ENCODE assay signal across 9 cellular contexts in the genomic region with DNA sequence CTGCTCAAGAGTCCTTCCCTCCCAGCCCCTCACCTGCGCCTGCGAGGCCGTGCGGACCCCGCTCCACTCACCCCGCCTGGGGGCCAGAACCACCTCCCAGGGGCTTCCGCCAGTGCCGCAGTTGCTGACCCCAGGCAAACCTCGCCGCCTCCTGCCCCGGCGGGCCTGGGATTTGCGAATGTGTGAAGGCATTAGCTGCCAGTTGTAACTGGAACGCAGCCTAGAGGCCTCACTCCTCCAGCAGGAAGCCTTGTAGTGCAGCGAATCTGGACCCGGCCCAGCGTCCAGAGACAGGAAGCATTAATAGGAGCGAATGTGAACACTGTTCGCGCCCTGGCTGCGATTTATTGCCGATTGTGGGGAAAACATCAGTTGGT.
A peak's percentile ranks its signal among the peaks of the same experiment; 100 is the strongest.
DNase-seq lines count a peak whose midpoint lies in the region; ATAC-seq, FAIRE-seq and TF ChIP-seq lines count a peak whose summit lies in the region.
"Had no signal": no experiment of that assay in that cellular context is flagged by ENCODE, and none has a peak within 500 bp of the region (broad histone marks: within the 10 kb centered on the region; RNA-seq: fewer than 3 reads in every experiment).

No MANE protein-coding gene starts in this region.

- no peak overlapping the region for H3K4me3 Mint-ChIP-seq in Caco-2 (ENCODE audit: unreplicated experiment)
- H3K4me3 Mint-ChIP-seq in astrocyte (ENCODE audit: unreplicated experiment) = no peak overlapping the region
- no peak overlapping the region for H3K4me3 Mint-ChIP-seq in activated naive CD4-positive, alpha-beta T cell treated with anti-CD3 and anti-CD28 coated beads for 36 hours

- intact Hi-C loops in Caco-2 (cut with micrococcal nuclease; ENCODE audit: unreplicated experiment) = no loop called here
- intact Hi-C loops in posterior vena cava (cut with DNase I) = loop anchor here in 1 of 2 donors (5.0 kb wide), 1 partner anchor 246 kb away; the partner anchor contains the start of gene PRDM16
- intact Hi-C loops in activated naive CD4-positive, alpha-beta T cell treated with anti-CD3 and anti-CD28 coated beads for 36 hours (cut with micrococcal nuclease) = no loop called here

- H3K4me3 ChIP-seq in Caco-2 (ENCODE audit: low read depth, low read length) (no peak overlapping the region), astrocyte (ENCODE audit: insufficient read depth, low read depth, low read length) (no peak overlapping the region), right atrium auricular region (peak overlapping the region in 1 of 2 donors; percentile 3)

- H3K27ac ChIP-seq in astrocyte (ENCODE audit: low read depth, low read length) (peak overlapping the region; percentile 99), right atrium auricular region (peak overlapping the region; percentile 87 to 90)

- H3K9me3 Mint-ChIP-seq in Caco-2 (ENCODE audit: unreplicated experiment) (no peaks in the 10 kb centered on the region), astrocyte (ENCODE audit: unreplicated experiment) (no peaks in the 10 kb centered on the region)
- peaks cover 9% of the 10 kb centered on the region for H3K9me3 Mint-ChIP-seq in activated naive CD4-positive, alpha-beta T cell treated with anti-CD3 and anti-CD28 coated beads for 36 hours

- no peaks in the 10 kb centered on the region for H4K20me1 ChIP-seq in astrocyte (ENCODE audit: insufficient read depth, low read length)

- peaks cover 11% of the 10 kb centered on the region for H3K79me2 ChIP-seq in astrocyte (ENCODE audit: insufficient read depth, low read length)

- H3K36me3 Mint-ChIP-seq in Caco-2 (ENCODE audit: insufficient read depth, unreplicated experiment) (no peaks in the 10 kb centered on the region), astrocyte (ENCODE audit: low read depth, unreplicated experiment) (no peaks in the 10 kb centered on the region)
- no peaks in the 10 kb centered on the region for H3K36me3 Mint-ChIP-seq in activated naive CD4-positive, alpha-beta T cell treated with anti-CD3 and anti-CD28 coated beads for 36 hours (ENCODE audit: low read depth)

- POLR2A ChIA-PET in Caco-2 (lab: Charles Lee) = interaction anchor here (0.9 to 1.1 kb wide), 2 partner anchors 10 to 20 kb away, joined by 3 to 5 read pairs; no protein-coding TSS in a partner anchor

- FAIRE-seq in astrocyte (lab: Jason Lieb, UNC) = no peak

- H3K27me3 Mint-ChIP-seq in Caco-2 (ENCODE audit: insufficient read depth, unreplicated experiment) (no peaks in the 10 kb centered on the region), astrocyte (ENCODE audit: low read depth, unreplicated experiment) (peaks cover 4% of the 10 kb centered on the region)
- peaks cover 25% of the 10 kb centered on the region for H3K27me3 Mint-ChIP-seq in activated naive CD4-positive, alpha-beta T cell treated with anti-CD3 and anti-CD28 coated beads for 36 hours (ENCODE audit: low read depth)

- no peaks in the 10 kb centered on the region for H3K9me3 ChIP-seq in Caco-2
- no peaks in the 10 kb centered on the region for H3K9me3 ChIP-seq in astrocyte (ENCODE audit: insufficient read depth, low read depth, low read length)
- H3K9me3 ChIP-seq in right atrium auricular region = no peaks in the 10 kb centered on the region

- CTCF ChIA-PET in Caco-2 (lab: Charles Lee) = interaction anchor here (1.5 kb wide), 1 partner anchor 20 kb away, joined by 3 read pairs; no protein-coding TSS in a partner anchor
- CTCF ChIA-PET in activated naive CD4-positive, alpha-beta T cell treated with anti-CD3 and anti-CD28 coated beads for 36 hours (lab: Charles Lee) = interaction anchor here (0.6 kb wide), 1 partner anchor 15 kb away, joined by 3 read pairs; no protein-coding TSS in a partner anchor

- H3K9ac ChIP-seq in astrocyte (ENCODE audit: low read length) = peak overlapping the region; percentile 88

- TSS peak; percentile 77 for BruUV-seq in Caco-2 (replicated peaks; lab: Mats Ljungman, UMichigan)

- peaks cover 16% of the 10 kb centered on the region for H3K4me1 Mint-ChIP-seq in Caco-2 (ENCODE audit: low read depth, unreplicated experiment)
- H3K4me1 Mint-ChIP-seq in astrocyte (ENCODE audit: low read depth, unreplicated experiment) = peaks cover 34% of the 10 kb centered on the region
- H3K4me1 Mint-ChIP-seq in activated naive CD4-positive, alpha-beta T cell treated with anti-CD3 and anti-CD28 coated beads for 36 hours (ENCODE audit: low read depth) = peaks cover 21% of the 10 kb centered on the region

- H3K36me3 ChIP-seq in Caco-2 (ENCODE audit: control insufficient read depth, insufficient read depth, low read length) (no peaks in the 10 kb centered on the region; the same call in 1 of the 2 replicates), astrocyte (ENCODE audit: insufficient read depth, low read length) (no peaks in the 10 kb centered on the region), right atrium auricular region (no peaks in the 10 kb centered on the region)

- H3K27ac Mint-ChIP-seq in Caco-2 (ENCODE audit: unreplicated experiment) (peak overlapping the region; percentile 84), astrocyte (ENCODE audit: unreplicated experiment) (peak overlapping the region; percentile 99)
- no peak overlapping the region for H3K27ac Mint-ChIP-seq in activated naive CD4-positive, alpha-beta T cell treated with anti-CD3 and anti-CD28 coated beads for 36 hours

- H3K27me3 ChIP-seq in Caco-2 (replicated peaks; ENCODE audit: control insufficient read depth, insufficient read depth, low read length) (no peaks in the 10 kb centered on the region), astrocyte (ENCODE audit: insufficient read depth, low read length) (no peaks in the 10 kb centered on the region), right atrium auricular region (no peaks in the 10 kb centered on the region)

- H3K4me1 ChIP-seq in Caco-2 (peaks cover 23% of the 10 kb centered on the region), astrocyte (ENCODE audit: insufficient read depth, low read length) (peaks cover 38% of the 10 kb centered on the region), right atrium auricular region (peaks cover 0 to 38% of the 10 kb centered on the region in 2 donors)

- DNase-seq in Caco-2 (no peak), astrocyte (ENCODE audit: low read depth) (peak; percentile 93), right atrium auricular region (ENCODE audit: low spot score) (peak; percentile 93), posterior vena cava (ENCODE audit: low spot score) (peak; percentile 98)
- DNase-seq in activated CD4-positive, CD25-positive, alpha-beta regulatory T cell treated with anti-CD3 and anti-CD28 coated beads, Interleukin-2, amount 50 U/mL, for 72 hours = no peak
- DNase-seq in activated naive CD4-positive, alpha-beta T cell treated with anti-CD3 and anti-CD28 coated beads for 36 hours = no peak
- DNase-seq: KG1 had no signal

- TF ChIP-seq CTCF in Caco-2 (IDR thresholded peaks at IDR 0.05; ENCODE audit: insufficient read depth in 1 of 2, low read depth in 1 of 2, low read length in 1 of 2, severe bottlenecking in 1 of 2, unreplicated experiment in 1 of 2) = no peak
- TF ChIP-seq CTCF in astrocyte (IDR thresholded peaks at IDR 0.05; ENCODE audit: insufficient read depth, low read depth, low read length) = no peak
- TF ChIP-seq CTCF in right atrium auricular region (IDR thresholded peaks at IDR 0.05) = no peak

- H2AFZ ChIP-seq in astrocyte (ENCODE audit: low read depth, low read length) = peak overlapping the region; percentile 59

- H3K4me2 ChIP-seq in astrocyte (ENCODE audit: low read length) = peak overlapping the region; percentile 56

- ATAC-seq in GM21367 (IDR thresholded peaks at IDR 0.05; ENCODE audit: unreplicated experiment) (no peak), HG03565 (IDR thresholded peaks at IDR 0.05; ENCODE audit: unreplicated experiment) (no peak)

Comparison
In these comparisons a context has a peak if more than half of its experiments do, and no peak if none do; other contexts are left out.
1. DNase-seq: peak in astrocyte (single experiment), right atrium auricular region (single experiment) and posterior vena cava (single experiment); none in Caco-2 (0 of 2), activated CD4-positive, CD25-positive, alpha-beta regulatory T cell treated with anti-CD3 and anti-CD28 coated beads, Interleukin-2, amount 50 U/mL, for 72 hours (single experiment) and activated naive CD4-positive, alpha-beta T cell treated with anti-CD3 and anti-CD28 coated beads for 36 hours (single experiment).